ENCODE assay signal across 1 cellular context in the genomic region with DNA sequence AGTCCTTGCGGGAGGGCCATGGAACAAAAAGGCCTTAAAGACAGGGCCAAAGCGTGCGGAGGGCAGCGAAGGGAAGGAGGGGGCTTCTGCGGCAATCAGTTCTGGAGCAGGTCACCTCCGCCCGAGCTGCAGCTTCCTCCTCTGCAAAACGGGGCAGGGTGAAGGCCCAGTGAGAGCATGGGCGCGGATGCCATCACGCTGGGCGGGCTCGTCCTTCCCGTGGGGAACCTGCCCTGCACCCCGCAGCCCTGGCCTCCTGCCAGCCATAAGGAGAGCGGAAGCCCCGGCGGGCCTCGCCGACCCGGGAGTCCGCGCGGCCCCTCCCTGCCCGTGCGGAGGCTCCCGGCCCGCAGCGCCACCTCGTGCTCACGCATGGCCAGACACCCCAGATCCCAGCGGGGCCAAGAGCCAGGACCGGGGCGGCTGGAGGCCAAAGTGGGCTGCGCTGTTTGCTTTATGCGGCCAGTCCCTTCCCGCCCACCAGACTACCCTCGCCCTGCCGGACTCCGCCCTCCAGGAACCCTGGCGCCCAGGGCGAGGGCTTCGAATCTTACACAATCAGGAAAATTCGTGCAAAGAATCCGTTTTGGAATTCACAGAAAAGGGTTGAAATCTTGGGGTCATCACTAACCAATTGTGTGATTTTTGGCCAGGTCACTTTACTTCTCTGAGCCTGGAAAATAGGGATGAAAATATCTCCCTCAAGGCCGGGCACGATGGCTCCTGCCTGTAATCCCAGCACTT.
TF ChIP-seq lines count a peak whose summit lies in the region.

No MANE protein-coding gene starts in this region.

TF ChIP-seq in HepG2, 621 proteins besides CTCF, POLR2A, EP300 and RAD21 (continued from another document and continues in another):
- peak; percentile 92; the same call in 1 of the 2 replicates for TF ChIP-seq ZBED4 (CRISPR knock-in tag; IDR thresholded peaks at IDR 0.05; ENCODE audit: borderline replicate concordance)
- peak; percentile 80; the same call in 1 of the 2 replicates for TF ChIP-seq SAFB2 (CRISPR knock-in tag; IDR thresholded peaks at IDR 0.05; ENCODE audit: borderline replicate concordance, low read depth)
- no peak for TF ChIP-seq PBX3 (CRISPR knock-in tag; IDR thresholded peaks at IDR 0.05; ENCODE audit: borderline replicate concordance)
- TF ChIP-seq TERF1 (CRISPR knock-in tag; IDR thresholded peaks at IDR 0.05) = no peak
- TF ChIP-seq, protein P1, sequence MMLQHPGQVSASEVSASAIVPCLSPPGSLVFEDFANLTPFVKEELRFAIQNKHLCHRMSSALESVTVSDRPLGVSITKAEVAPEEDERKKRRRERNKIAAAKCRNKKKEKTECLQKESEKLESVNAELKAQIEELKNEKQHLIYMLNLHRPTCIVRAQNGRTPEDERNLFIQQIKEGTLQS (CRISPR knock-in tag; IDR thresholded peaks at IDR 0.05) = no peak
- no peak; the same call in 1 of the 2 replicates for TF ChIP-seq GLI4 (CRISPR knock-in tag; IDR thresholded peaks at IDR 0.05; ENCODE audit: borderline replicate concordance)
- no peak for TF ChIP-seq KLF13 (CRISPR knock-in tag; IDR thresholded peaks at IDR 0.05)
- TF ChIP-seq MXI1 (IDR thresholded peaks at IDR 0.05; ENCODE audit: borderline replicate concordance, low read depth, low read length) = peak; percentile 20; the same call in 1 of the 3 replicates
- no peak for TF ChIP-seq ZFYVE20 (CRISPR knock-in tag; IDR thresholded peaks at IDR 0.05; ENCODE audit: borderline replicate concordance, low read depth)
- TF ChIP-seq ZNF256 (CRISPR knock-in tag; conservative IDR thresholded peaks at IDR 0.05) = no peak; the same call in 1 of the 2 replicates
- no peak for TF ChIP-seq MED13 (CRISPR knock-in tag; IDR thresholded peaks at IDR 0.05)
- TF ChIP-seq ZFP62 (CRISPR knock-in tag; IDR thresholded peaks at IDR 0.05) = no peak
- TF ChIP-seq SNAPC4 (CRISPR knock-in tag; IDR thresholded peaks at IDR 0.05) = no peak
- TF ChIP-seq MZF1 (CRISPR knock-in tag; IDR thresholded peaks at IDR 0.05; ENCODE audit: borderline replicate concordance) = no peak
- peak; percentile 43; the same call in 1 of the 2 replicates for TF ChIP-seq ZNF614 (CRISPR knock-in tag; IDR thresholded peaks at IDR 0.05; ENCODE audit: borderline replicate concordance)
- no peak for TF ChIP-seq KIAA2018 (CRISPR knock-in tag; IDR thresholded peaks at IDR 0.05; ENCODE audit: borderline replicate concordance)
- peak; percentile 88 for TF ChIP-seq SALL1 (CRISPR knock-in tag; IDR thresholded peaks at IDR 0.05)
- TF ChIP-seq MYPOP (CRISPR knock-in tag; IDR thresholded peaks at IDR 0.05) = 0 out of 2 replicates have a peak, but pooled peaks have one; percentile 70
- no peak for TF ChIP-seq ZBTB37 (CRISPR knock-in tag; IDR thresholded peaks at IDR 0.05)
- peak; percentile 82; the same call in 1 of the 2 replicates for TF ChIP-seq FOXC1 (CRISPR knock-in tag; IDR thresholded peaks at IDR 0.05; ENCODE audit: borderline replicate concordance)
- TF ChIP-seq HDAC2 (CRISPR knock-in tag; IDR thresholded peaks at IDR 0.05) = peak; percentile 46
- no peak for TF ChIP-seq CREBL2 (CRISPR knock-in tag; IDR thresholded peaks at IDR 0.05; ENCODE audit: borderline replicate concordance)
- no peak for TF ChIP-seq ZNF570 (CRISPR knock-in tag; IDR thresholded peaks at IDR 0.05; ENCODE audit: borderline replicate concordance)
- TF ChIP-seq NR3C1 (CRISPR knock-in tag; IDR thresholded peaks at IDR 0.05) = no peak
- TF ChIP-seq MAZ (IDR thresholded peaks at IDR 0.05; ENCODE audit: borderline replicate concordance, low read depth, low read length) = peak; percentile 90
- TF ChIP-seq MAZ (CRISPR knock-in tag; IDR thresholded peaks at IDR 0.05; ENCODE audit: low read depth) = peak; percentile 98
- no peak for TF ChIP-seq ZFP1 (CRISPR knock-in tag; IDR thresholded peaks at IDR 0.05)
